ENCODE assay signal across 26 cellular contexts in the genomic region with DNA sequence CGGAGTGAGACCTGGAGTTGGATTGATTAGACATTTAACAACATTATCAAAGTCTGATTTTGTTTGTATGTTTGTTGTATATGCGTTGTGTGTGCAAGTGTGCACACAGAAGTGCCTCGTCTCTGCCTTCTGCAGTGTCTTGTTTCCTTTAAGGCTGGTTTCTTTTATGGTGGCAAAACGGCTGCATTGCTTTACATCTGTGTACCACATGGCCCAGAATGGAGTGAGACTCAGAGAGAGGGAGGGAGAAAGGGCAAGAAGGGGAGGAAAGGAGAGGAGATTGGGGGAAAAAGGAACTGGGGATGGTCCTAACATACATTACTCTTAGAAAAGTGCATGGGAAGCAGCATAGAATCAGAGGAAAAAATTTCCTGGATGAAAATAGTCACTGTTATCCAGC.
"Had no signal": no experiment of that assay in that cellular context is flagged by ENCODE, and none has a peak within 500 bp of the region (broad histone marks: within the 10 kb centered on the region; RNA-seq: fewer than 3 reads in every experiment).

No MANE protein-coding gene starts in this region.

- H3K27ac ChIP-seq: ascending aorta, RWPE1, VCaP had no signal

- H3K27me3 ChIP-seq: ascending aorta, MG63, SJSA1 had no signal

- H3K4me1 ChIP-seq: ascending aorta had no signal

- DNase-seq: activated CD4-positive, alpha-beta memory T cell treated with anti-CD3 and anti-CD28 coated beads for 36 hours; activated CD4-positive, alpha-beta T cell treated with anti-CD3 and anti-CD28 coated beads, Interleukin-2, amount 10 ng/mL, durations not matched to agents 7 days and 5 days; activated CD4-positive, CD25-positive, alpha-beta regulatory T cell; activated CD8-positive, alpha-beta memory T cell treated with anti-CD3 and anti-CD28 coated beads for 24 hours; activated effector memory CD4-positive, alpha-beta T cell treated with anti-CD3 and anti-CD28 coated beads, Interleukin-2, amount 50 U/mL, for 16 hours; activated naive CD4-positive, alpha-beta T cell treated with Interleukin-2 at 50 U/mL for 16 hours; activated naive CD8-positive, alpha-beta T cell treated with anti-CD3 and anti-CD28 coated beads, Interleukin-2, amount 50 U/mL, for 24 hours; activated T-cell treated with anti-CD3 and anti-CD28 coated beads, Interleukin-2, amount 50 U/mL, for 4 hours; amniotic stem cell; MG63; MV-4-11; NCI-H1092 treated with DMSO at 0.1 percent for 48 hours; NCI-H1436; NCI-H1694 treated with DMSO at 0.1 percent for 48 hours; NCI-H2029 treated with DMSO at 0.1 percent for 48 hours; NCI-H510A treated with DMSO at 0.1 percent for 48 hours; PC-3; Right ventricle myocardium superior; T-cell; T-helper 2 cell; T1000 had no signal

- H3K4me3 ChIP-seq: ascending aorta, MG63, SJSA1 had no signal

- H3K36me3 ChIP-seq: ascending aorta, MG63, SJSA1 had no signal

- H3K9me3 ChIP-seq: ascending aorta, MG63, SJSA1 had no signal

- FAIRE-seq: TTC549 had no signal
